In genomic region chr10:11604742-11605650, GRCh38 we compare ENCODE assay signal across 1 cellular context.
TF ChIP-seq lines count a peak whose summit lies in the region.

No MANE protein-coding gene starts in this region.

TF ChIP-seq in K562, 482 proteins besides CTCF, POLR2A, EP300 and RAD21:
- TF ChIP-seq TEAD2 (tag; IDR thresholded peaks at IDR 0.05) (no peak), TRIM28 (IDR thresholded peaks at IDR 0.05) (0 out of 2 replicates have a peak, but pooled peaks have one; percentile 32), ZFP36 (IDR thresholded peaks at IDR 0.05; ENCODE audit: low read depth, low read length, partially characterized antibody) (peak; percentile 52), ZNF280A (IDR thresholded peaks at IDR 0.05; ENCODE audit: low read depth, partially characterized antibody) (peak; percentile 55), ZNF316 (IDR thresholded peaks at IDR 0.05) (no peak), PPARD (CRISPR knock-in tag; IDR thresholded peaks at IDR 0.05) (no peak), SMARCC2 (IDR thresholded peaks at IDR 0.05; ENCODE audit: low read depth) (peak; percentile 26; the same call in 1 of the 2 replicates), ZEB2 (IDR thresholded peaks at IDR 0.05) (0 out of 2 replicates have a peak, but pooled peaks have one; percentile 23), SMARCE1 (IDR thresholded peaks at IDR 0.05) (0 out of 2 replicates have a peak, but pooled peaks have one; percentile 23), DPF2 (IDR thresholded peaks at IDR 0.05) (0 out of 2 replicates have a peak, but pooled peaks have one; percentile 19), EHMT2 (IDR thresholded peaks at IDR 0.05) (0 out of 2 replicates have a peak, but pooled peaks have one; percentile 15), CBX3 (IDR thresholded peaks at IDR 0.05; ENCODE audit: borderline replicate concordance in 1 of 2, low read length in 2 of 2) (peak in 1 of 2 experiments; percentile 42; a peak in 1 of 3 replicates)
- TF ChIP-seq, protein P1, sequence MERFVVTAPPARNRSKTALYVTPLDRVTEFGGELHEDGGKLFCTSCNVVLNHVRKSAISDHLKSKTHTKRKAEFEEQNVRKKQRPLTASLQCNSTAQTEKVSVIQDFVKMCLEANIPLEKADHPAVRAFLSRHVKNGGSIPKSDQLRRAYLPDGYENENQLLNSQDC (CRISPR knock-in tag; IDR thresholded peaks at IDR 0.05): no peak
- TF ChIP-seq, protein P2, sequence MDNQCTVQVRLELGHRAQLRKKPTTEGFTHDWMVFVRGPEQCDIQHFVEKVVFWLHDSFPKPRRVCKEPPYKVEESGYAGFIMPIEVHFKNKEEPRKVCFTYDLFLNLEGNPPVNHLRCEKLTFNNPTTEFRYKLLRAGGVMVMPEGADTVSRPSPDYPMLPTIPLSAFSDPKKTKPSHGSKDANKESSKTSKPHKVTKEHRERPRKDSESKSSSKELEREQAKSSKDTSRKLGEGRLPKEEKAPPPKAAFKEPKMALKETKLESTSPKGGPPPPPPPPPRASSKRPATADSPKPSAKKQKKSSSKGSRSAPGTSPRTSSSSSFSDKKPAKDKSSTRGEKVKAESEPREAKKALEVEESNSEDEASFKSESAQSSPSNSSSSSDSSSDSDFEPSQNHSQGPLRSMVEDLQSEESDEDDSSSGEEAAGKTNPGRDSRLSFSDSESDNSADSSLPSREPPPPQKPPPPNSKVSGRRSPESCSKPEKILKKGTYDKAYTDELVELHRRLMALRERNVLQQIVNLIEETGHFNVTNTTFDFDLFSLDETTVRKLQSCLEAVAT (IDR thresholded peaks at IDR 0.05): 0 out of 4 replicates have a peak, but pooled peaks of 1 of the 2 experiments have one; percentile 17
- TF ChIP-seq, protein P3, sequence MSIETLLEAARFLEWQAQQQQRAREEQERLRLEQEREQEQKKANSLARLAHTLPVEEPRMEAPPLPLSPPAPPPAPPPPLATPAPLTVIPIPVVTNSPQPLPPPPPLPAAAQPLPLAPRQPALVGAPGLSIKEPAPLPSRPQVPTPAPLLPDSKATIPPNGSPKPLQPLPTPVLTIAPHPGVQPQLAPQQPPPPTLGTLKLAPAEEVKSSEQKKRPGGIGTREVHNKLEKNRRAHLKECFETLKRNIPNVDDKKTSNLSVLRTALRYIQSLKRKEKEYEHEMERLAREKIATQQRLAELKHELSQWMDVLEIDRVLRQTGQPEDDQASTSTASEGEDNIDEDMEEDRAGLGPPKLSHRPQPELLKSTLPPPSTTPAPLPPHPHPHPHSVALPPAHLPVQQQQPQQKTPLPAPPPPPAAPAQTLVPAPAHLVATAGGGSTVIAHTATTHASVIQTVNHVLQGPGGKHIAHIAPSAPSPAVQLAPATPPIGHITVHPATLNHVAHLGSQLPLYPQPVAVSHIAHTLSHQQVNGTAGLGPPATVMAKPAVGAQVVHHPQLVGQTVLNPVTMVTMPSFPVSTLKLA (conservative IDR thresholded peaks at IDR 0.05): 0 out of 4 replicates have a peak, but pooled peaks of 1 of the 2 experiments have one; percentile 6
